ENCODE assay signal across 8 cellular contexts in genomic region chr19:5680083-5680436, GRCh38. TPM values are rescaled to one million over a fixed set of nuclear protein-coding genes. Genes with fewer than 3 reads are reported as not detected.
A peak's percentile ranks its signal among the peaks of the same experiment; 100 is the strongest.
DNase-seq lines count a peak whose midpoint lies in the region; ATAC-seq and TF ChIP-seq lines count a peak whose summit lies in the region.

No MANE protein-coding gene starts in this region.

- no peak for DNase-seq in A673 (ENCODE audit: low spot score)
- DNase-seq in HEK293T (ENCODE audit: extremely low spot score): no peak
- no peak for DNase-seq in astrocyte of the spinal cord (ENCODE audit: low read depth, low spot score)
- DNase-seq in islet precursor cell: peak; percentile 67
- DNase-seq in stimulated activated naive B cell treated with anti-CD40 and anti-IgM and Interleukin-4, amounts not matched to agents 10 μg/mL and 1 μg/mL and 100 μg/mL, for 72 hours: no peak
- DNase-seq in GM13977 (ENCODE audit: low spot score): no peak

- no peaks in the 10 kb centered on the region for H3K27me3 ChIP-seq in A673 (replicated peaks; ENCODE audit: insufficient read depth, low read depth, low read length, poor library complexity)

- no peak for TF ChIP-seq CTCF in A673 (conservative IDR thresholded peaks at IDR 0.05; ENCODE audit: low read depth, low read length)
- no peak for TF ChIP-seq CTCF in astrocyte of the spinal cord (IDR thresholded peaks at IDR 0.05; ENCODE audit: low read depth, low read length)
- no peak for TF ChIP-seq CTCF in GM13977 (IDR thresholded peaks at IDR 0.05; ENCODE audit: extremely low read depth, insufficient read depth, missing control alignments)

- in situ Hi-C loops in astrocyte of the spinal cord (cut with HindIII; ENCODE audit: low sequenced_read_pairs): no loop called here
- in situ Hi-C loops in GM13977 (cut with MboI; ENCODE audit: low pct_unique_long_range_greater_than_20kb, low sequenced_read_pairs, unreplicated experiment): no loop called here

- no peaks in the 10 kb centered on the region for H3K4me1 ChIP-seq in A673 (ENCODE audit: insufficient read depth, low read length, poor library complexity, severe bottlenecking)

- no peaks in the 10 kb centered on the region for H3K27me3 Mint-ChIP-seq in stimulated activated naive B cell treated with anti-CD40 and anti-IgM and Interleukin-4, amounts not matched to agents 10 μg/mL and 1 μg/mL and 100 μg/mL, for 72 hours

- H3K4me3 Mint-ChIP-seq in stimulated activated naive B cell treated with anti-CD40 and anti-IgM and Interleukin-4, amounts not matched to agents 10 μg/mL and 1 μg/mL and 100 μg/mL, for 72 hours: peak overlapping the region; percentile 85 to 88

- TSS peak; percentile 68 for BruUV-seq in A673 (replicated peaks; lab: Mats Ljungman, UMichigan)

- peak overlapping the region; percentile 97 for H3K27ac Mint-ChIP-seq in stimulated activated naive B cell treated with anti-CD40 and anti-IgM and Interleukin-4, amounts not matched to agents 10 μg/mL and 1 μg/mL and 100 μg/mL, for 72 hours

- no peaks in the 10 kb centered on the region for H3K9me3 ChIP-seq in A673 (ENCODE audit: low read depth, low read length, poor library complexity, severe bottlenecking)

- H3K4me1 Mint-ChIP-seq in stimulated activated naive B cell treated with anti-CD40 and anti-IgM and Interleukin-4, amounts not matched to agents 10 μg/mL and 1 μg/mL and 100 μg/mL, for 72 hours: peaks cover 19 to 28% of the 10 kb centered on the region in 2 donors

- ATAC-seq in stimulated activated naive B cell treated with anti-CD40 and anti-IgM and Interleukin-4, amounts not matched to agents 10 μg/mL and 1 μg/mL and 100 μg/mL, for 72 hours (replicated peaks): peak in 1 of 2 donors; percentile 0
- ATAC-seq in HG02884 (IDR thresholded peaks at IDR 0.05; ENCODE audit: unreplicated experiment): no peak
- ATAC-seq in activated CD4-positive, CD25-positive, alpha-beta regulatory T cell treated with anti-CD3 and anti-CD28 coated beads, Interleukin-2, amount 50 U/mL, for 24 hours: no peak

- H3K4me3 ChIP-seq in A673 (ENCODE audit: low read depth, low read length, poor library complexity, severe bottlenecking): peak overlapping the region; percentile 91
- H3K4me3 ChIP-seq in astrocyte of the spinal cord (ENCODE audit: low read depth, low read length): peak overlapping the region; percentile 77

- H3K36me3 Mint-ChIP-seq in stimulated activated naive B cell treated with anti-CD40 and anti-IgM and Interleukin-4, amounts not matched to agents 10 μg/mL and 1 μg/mL and 100 μg/mL, for 72 hours: peaks cover 9 to 21% of the 10 kb centered on the region in 2 donors

- POLR2A ChIA-PET in A673 (lab: Charles Lee; ENCODE audit: low non-redundant PET) (no interaction called here), HEK293T (lab: Yijun Ruan, JAX) (interaction anchor here (1.0 to 1.4 kb wide), 2 partner anchors 10 to 12 kb away, joined by 3 to 5 read pairs; partner anchors contain the start of gene RPL36)

- CTCF ChIA-PET in A673 (lab: Charles Lee): no interaction called here
- CTCF ChIA-PET in HEK293T (lab: Yijun Ruan, JAX): no interaction called here

- H3K9me3 Mint-ChIP-seq in stimulated activated naive B cell treated with anti-CD40 and anti-IgM and Interleukin-4, amounts not matched to agents 10 μg/mL and 1 μg/mL and 100 μg/mL, for 72 hours: peaks cover 2 to 4% of the 10 kb centered on the region in 2 donors

- H3K36me3 ChIP-seq in A673 (ENCODE audit: insufficient read depth, low read length, poor library complexity, severe bottlenecking): no peaks in the 10 kb centered on the region

- intact Hi-C loops in A673 (cut with micrococcal nuclease; ENCODE audit: unreplicated experiment): no loop called here

- H3K27ac ChIP-seq in A673 (ENCODE audit: low read depth, low read length, poor library complexity, severe bottlenecking): peak overlapping the region; percentile 87

TF ChIP-seq in HEK293T, 16 proteins besides CTCF, POLR2A, EP300 and RAD21:
- TF ChIP-seq, protein P1, sequence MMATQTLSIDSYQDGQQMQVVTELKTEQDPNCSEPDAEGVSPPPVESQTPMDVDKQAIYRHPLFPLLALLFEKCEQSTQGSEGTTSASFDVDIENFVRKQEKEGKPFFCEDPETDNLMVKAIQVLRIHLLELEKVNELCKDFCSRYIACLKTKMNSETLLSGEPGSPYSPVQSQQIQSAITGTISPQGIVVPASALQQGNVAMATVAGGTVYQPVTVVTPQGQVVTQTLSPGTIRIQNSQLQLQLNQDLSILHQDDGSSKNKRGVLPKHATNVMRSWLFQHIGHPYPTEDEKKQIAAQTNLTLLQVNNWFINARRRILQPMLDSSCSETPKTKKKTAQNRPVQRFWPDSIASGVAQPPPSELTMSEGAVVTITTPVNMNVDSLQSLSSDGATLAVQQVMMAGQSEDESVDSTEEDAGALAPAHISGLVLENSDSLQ (IDR thresholded peaks at IDR 0.05): no peak
- TF ChIP-seq CTBP1 (IDR thresholded peaks at IDR 0.05; ENCODE audit: borderline replicate concordance) (no peak), FOXA1 (IDR thresholded peaks at IDR 0.05) (no peak), SP1 (IDR thresholded peaks at IDR 0.05) (no peak), TARDBP (IDR thresholded peaks at IDR 0.05) (no peak; the same call in 1 of the 2 replicates), L3MBTL2 (conservative IDR thresholded peaks at IDR 0.05) (peak; percentile 32; the same call in 1 of the 2 replicates)

RNA-seq across cellular contexts. Expression of gene MICOS13, which starts 0.3 kb away (rescaled TPM):
- total RNA-seq in A673 (2021): 36.3 and 43.6 TPM in 2 replicates

RNA-seq across cellular contexts. Expression of gene HSD11B1L, which starts 0.8 kb away (rescaled TPM):
- total RNA-seq in A673 (2021): 5.7 and 8.2 TPM in 2 replicates

RNA-seq across cellular contexts. Expression of gene RPL36, which starts 10.0 kb away (rescaled TPM):
- total RNA-seq in A673 (2021): 984 and 992 TPM in 2 replicates

RNA-seq across cellular contexts. Expression of gene LONP1, which starts 39.9 kb away (rescaled TPM):
- total RNA-seq in A673 (2021): 152 and 160 TPM in 2 replicates

RNA-seq across cellular contexts. Expression of gene CATSPERD, which starts 40.4 kb away (rescaled TPM):
- total RNA-seq in A673 (2021): not detected in 2 replicates
